29 cellular contexts compared by ENCODE assay signal in the genomic region with DNA sequence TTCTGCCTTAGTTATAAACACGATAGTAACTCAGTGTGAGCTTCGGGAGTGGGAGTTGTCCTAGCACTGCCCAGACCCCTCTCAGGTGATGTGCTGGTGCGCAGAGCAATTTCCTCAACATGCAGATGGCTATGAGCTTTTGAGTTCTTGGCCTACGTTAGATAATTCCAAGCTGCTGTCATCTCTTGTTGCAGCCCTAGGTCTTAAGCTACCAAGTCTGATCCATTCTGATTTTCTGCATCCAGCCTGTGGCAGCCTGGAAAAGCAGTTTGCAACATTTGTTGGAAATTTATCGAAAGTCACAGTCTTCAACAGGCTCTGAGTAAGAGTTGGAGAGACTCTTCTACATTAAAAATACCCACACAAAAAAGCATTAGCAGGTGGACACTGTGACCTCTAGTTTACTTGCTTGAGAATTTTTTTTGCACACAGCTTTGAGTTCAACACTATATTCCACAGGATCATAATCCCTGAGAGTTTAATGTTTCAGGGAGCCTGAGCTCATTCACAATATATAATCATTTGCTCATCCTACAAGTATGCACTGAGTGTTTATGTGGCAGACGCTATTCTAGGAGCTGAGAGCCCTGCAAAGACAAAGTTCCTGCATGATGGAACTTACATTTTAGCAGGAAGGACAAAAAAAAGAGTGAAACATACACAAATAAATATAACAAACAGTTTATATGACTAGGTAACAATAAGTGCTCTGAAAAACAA.
DNase-seq lines count a peak whose midpoint lies in the region; ATAC-seq and TF ChIP-seq lines count a peak whose summit lies in the region.
"Had no signal": no experiment of that assay in that cellular context is flagged by ENCODE, and none has a peak within 500 bp of the region (broad histone marks: within the 10 kb centered on the region; RNA-seq: fewer than 3 reads in every experiment).

No MANE protein-coding gene starts in this region.

- H3K36me3 ChIP-seq in left ventricle myocardium inferior (no peaks in the 10 kb centered on the region), ascending aorta (no peaks in the 10 kb centered on the region), transverse colon (no peaks in the 10 kb centered on the region)
- H3K36me3 ChIP-seq: left lung, uterus had no signal

- H3K36me3 Mint-ChIP-seq in activated T-cell treated with anti-CD3 and anti-CD28 coated beads, Interleukin-2, amount 50 U/mL, for 4 hours (ENCODE audit: insufficient read depth), result no peaks in the 10 kb centered on the region
- H3K36me3 Mint-ChIP-seq: activated CD8-positive, alpha-beta memory T cell treated with anti-CD3 and anti-CD28 coated beads, Interleukin-2, amount 10 ng/mL, durations not matched to agents 7 days and 5 days; mesothelial cell of epicardium had no signal

- H3K4me1 Mint-ChIP-seq in activated T-cell treated with anti-CD3 and anti-CD28 coated beads, Interleukin-2, amount 50 U/mL, for 4 hours (ENCODE audit: low read depth), result no peaks in the 10 kb centered on the region
- H3K4me1 Mint-ChIP-seq: activated CD4-positive, alpha-beta T cell treated with anti-CD3 and anti-CD28 coated beads, Interleukin-2, amount 10 ng/mL, durations not matched to agents 7 days and 5 days; activated CD8-positive, alpha-beta memory T cell treated with anti-CD3 and anti-CD28 coated beads, Interleukin-2, amount 10 ng/mL, durations not matched to agents 7 days and 5 days; mesothelial cell of epicardium had no signal

- no peak for TF ChIP-seq EP300 in transverse colon (IDR thresholded peaks at IDR 0.05; ENCODE audit: low read depth)

- no peaks in the 10 kb centered on the region for H3K9me3 Mint-ChIP-seq in activated T-cell treated with anti-CD3 and anti-CD28 coated beads, Interleukin-2, amount 50 U/mL, for 4 hours
- H3K9me3 Mint-ChIP-seq: activated CD4-positive, alpha-beta T cell treated with anti-CD3 and anti-CD28 coated beads, Interleukin-2, amount 10 ng/mL, durations not matched to agents 7 days and 5 days; activated T-helper 1 cell treated with anti-CD3 and anti-CD28 coated beads, Interleukin-12 subunit alpha, Interleukin-12 subunit beta, Interleukin-2, Interleukin-4 antibody, amounts not matched to agents 30 ng/mL and 10 ng/mL and 1 ng/mL, durations not matched to agents 14 hours and 24 hours and 36 hours; mesothelial cell of epicardium; nephron had no signal

- H3K4me3 Mint-ChIP-seq in activated T-cell treated with anti-CD3 and anti-CD28 coated beads, Interleukin-2, amount 50 U/mL, for 4 hours, result no peak overlapping the region
- H3K4me3 Mint-ChIP-seq: activated CD4-positive, alpha-beta T cell treated with anti-CD3 and anti-CD28 coated beads, Interleukin-2, amount 10 ng/mL, durations not matched to agents 7 days and 5 days; activated CD8-positive, alpha-beta memory T cell treated with anti-CD3 and anti-CD28 coated beads, Interleukin-2, amount 10 ng/mL, durations not matched to agents 7 days and 5 days; activated T-helper 1 cell treated with anti-CD3 and anti-CD28 coated beads, Interleukin-12 subunit alpha, Interleukin-12 subunit beta, Interleukin-2, Interleukin-4 antibody, amounts not matched to agents 30 ng/mL and 10 ng/mL and 1 ng/mL, durations not matched to agents 14 hours and 24 hours and 36 hours; mesothelial cell of epicardium; nephron had no signal

- TF ChIP-seq POLR2A in transverse colon (IDR thresholded peaks at IDR 0.05), result no peak

- H3K27ac ChIP-seq in left ventricle myocardium inferior (replicated peaks) (no peak overlapping the region), ascending aorta (peak overlapping the region; percentile 29 to 63), transverse colon (peak overlapping the region; percentile 7 to 67 (median 58))
- H3K27ac ChIP-seq: A549, foreskin keratinocyte, hepatocyte, left lung, parathyroid adenoma, uterus had no signal

- ATAC-seq in Right ventricle myocardium superior (ENCODE audit: poor library complexity), result peak; percentile 45
- no peak for ATAC-seq in activated T-cell treated with anti-CD3 and anti-CD28 coated beads, Interleukin-2, amount 50 U/mL, for 4 hours
- ATAC-seq in GM21529 (IDR thresholded peaks at IDR 0.05; ENCODE audit: unreplicated experiment), result no peak
- ATAC-seq: A549; activated CD8-positive, alpha-beta memory T cell treated with anti-CD3 and anti-CD28 coated beads, Interleukin-2, amount 10 ng/mL, durations not matched to agents 7 days and 5 days; foreskin keratinocyte; left lung had no signal

- 58 to 68% methylated on average over 2 to 6 of the region's 6 CpGs for WGBS in transverse colon (ENCODE audit: low coverage in 1 of 2), 2 donors

- intact Hi-C loops in Right ventricle myocardium superior (cut with DNase I) (no loop called here), left ventricle myocardium inferior (cut with micrococcal nuclease) (no loop called here), ascending aorta (cut with DNase I) (no loop called here), transverse colon (cut with DNase I; ENCODE audit: low total_unique reads) (no loop called here)

- H3K27me3 Mint-ChIP-seq in activated T-cell treated with anti-CD3 and anti-CD28 coated beads, Interleukin-2, amount 50 U/mL, for 4 hours (ENCODE audit: low read depth), result peaks cover 9% of the 10 kb centered on the region

- H3K27me3 ChIP-seq in left ventricle myocardium inferior (ENCODE audit: low read depth) (no peaks in the 10 kb centered on the region), ascending aorta (no peaks in the 10 kb centered on the region), transverse colon (no peaks in the 10 kb centered on the region)
- H3K27me3 ChIP-seq: foreskin keratinocyte, hepatocyte, uterus had no signal

- no peak overlapping the region for H3K4me3 ChIP-seq in left ventricle myocardium inferior
- no peak overlapping the region for H3K4me3 ChIP-seq in ascending aorta
- H3K4me3 ChIP-seq in transverse colon, result no peak overlapping the region
- H3K4me3 ChIP-seq: A549, hepatocyte, left lung, uterus had no signal

- H3K9me3 ChIP-seq in left ventricle myocardium inferior (replicated peaks) (no peaks in the 10 kb centered on the region), ascending aorta (no peaks in the 10 kb centered on the region), transverse colon (no peaks in the 10 kb centered on the region)
- H3K9me3 ChIP-seq: A549, left lung, uterus had no signal

- TF ChIP-seq CTCF in left ventricle myocardium inferior (IDR thresholded peaks at IDR 0.05; ENCODE audit: borderline replicate concordance) (no peak), ascending aorta (IDR thresholded peaks at IDR 0.05) (no peak), transverse colon (IDR thresholded peaks at IDR 0.05) (no peak)

- in situ Hi-C loops in transverse colon (cut with MboI; ENCODE audit: low pct_ligation_motif_present in 1 of 4, low pct_unique_long_range_greater_than_20kb in 1 of 4, low sequenced_read_pairs in 3 of 4), result no loop called here

- H3K4me1 ChIP-seq in left ventricle myocardium inferior (peaks cover 2% of the 10 kb centered on the region), ascending aorta (peaks cover 3% of the 10 kb centered on the region in 2 donors), transverse colon (no peaks in the 10 kb centered on the region)
- H3K4me1 ChIP-seq: A549, foreskin keratinocyte, left lung, parathyroid adenoma, uterus had no signal

- DNase-seq in Right ventricle myocardium superior (no peak), left ventricle myocardium inferior (no peak), ascending aorta (ENCODE audit: low spot score in 2 of 2) (no peak), iris pigment epithelial cell (ENCODE audit: low read depth) (peak; percentile 16), transverse colon (no peak), NCI-H524 treated with DMSO at 0.1 percent for 48 hours (lab: John Stamatoyannopoulos, UW) (no peak)
- no peak for DNase-seq in activated T-cell treated with anti-CD3 and anti-CD28 coated beads, Interleukin-2, amount 50 U/mL, for 4 hours
- DNase-seq: activated CD4-positive, alpha-beta T cell treated with anti-CD3 and anti-CD28 coated beads, Interleukin-2, amount 10 ng/mL, durations not matched to agents 7 days and 5 days; activated CD8-positive, alpha-beta memory T cell treated with anti-CD3 and anti-CD28 coated beads, Interleukin-2, amount 10 ng/mL, durations not matched to agents 7 days and 5 days; activated naive CD4-positive, alpha-beta T cell treated with anti-CD3 and anti-CD28 coated beads, Interleukin-2, amount 50 U/mL, for 16 hours; anterior cingulate cortex; DMS53; effector CD8-positive, alpha-beta T cell; erythroblast; foreskin keratinocyte; GF-D8; H7; left lung; NCI-H69; RPMI8226; T-helper 9 cell; uterus had no signal
